Comparison of ENCODE assay signal across 2 cellular contexts in genomic region chr19:8379156-8379891, GRCh38. TPM values are rescaled to one million over a fixed set of nuclear protein-coding genes. Genes with fewer than 3 reads are reported as not detected.
"Had no signal": no experiment of that assay in that cellular context is flagged by ENCODE, and none has a peak within 500 bp of the region (broad histone marks: within the 10 kb centered on the region; RNA-seq: fewer than 3 reads in every experiment).

No MANE protein-coding gene starts in this region.

RNA-seq across cellular contexts. Expression of gene ANGPTL4, which starts 15.4 kb away (rescaled TPM):
- total RNA-seq: HT1080 had no signal

RNA-seq across cellular contexts. Expression of gene KANK3, which starts 36.3 kb away (rescaled TPM):
- total RNA-seq: HT1080, SJSA1 had no signal
